ENCODE assay signal across 20 cellular contexts in genomic region chr4:3420606-3420955, GRCh38. TPM values are rescaled to one million over a fixed set of nuclear protein-coding genes. Genes with fewer than 3 reads are reported as not detected.
"Had no signal": no experiment of that assay in that cellular context is flagged by ENCODE, and none has a peak within 500 bp of the region (broad histone marks: within the 10 kb centered on the region; RNA-seq: fewer than 3 reads in every experiment).

No MANE protein-coding gene starts in this region.

- H3K4me3 Mint-ChIP-seq: activated CD4-positive, alpha-beta T cell treated with anti-CD3 and anti-CD28 coated beads, Interleukin-2, amount 10 ng/mL, durations not matched to agents 7 days and 5 days; activated naive CD4-positive, alpha-beta T cell treated with anti-CD3 and anti-CD28 coated beads, Interleukin-2, amount 10 ng/mL, durations not matched to agents 7 days and 5 days; naive thymus-derived CD4-positive, alpha-beta T cell; stimulated activated effector memory CD8-positive, alpha-beta T cell treated with anti-CD3 and anti-CD28 coated beads, Interleukin-12 subunit alpha, Interleukin-12 subunit beta, amount 100 ng/mL, for 72 hours; T-helper 2 cell treated with Interferon-gamma antibody and Interleukin-4, amounts not matched to agents 5 μg/mL and 100 μg/mL, for 36 hours had no signal

- H3K4me1 ChIP-seq: adrenal gland, esophagus squamous epithelium, tibial nerve, vagina had no signal

- H3K4me3 ChIP-seq: adrenal gland, coronary artery, esophagus squamous epithelium, tibial nerve, vagina had no signal

- H3K9me3 Mint-ChIP-seq: activated CD4-positive, alpha-beta T cell treated with anti-CD3 and anti-CD28 coated beads, Interleukin-2, amount 10 ng/mL, durations not matched to agents 7 days and 5 days; activated naive CD4-positive, alpha-beta T cell treated with anti-CD3 and anti-CD28 coated beads, Interleukin-2, amount 10 ng/mL, durations not matched to agents 7 days and 5 days; activated T-helper 2 cell treated with anti-CD3 and anti-CD28 coated beads, Interferon-gamma antibody, Interleukin-2, Interleukin-4, amounts not matched to agents 10 μg/mL and 5 μg/mL and 100 μg/mL, durations not matched to agents 14 hours and 24 hours and 36 hours; naive thymus-derived CD4-positive, alpha-beta T cell; stimulated activated effector memory CD8-positive, alpha-beta T cell treated with anti-CD3 and anti-CD28 coated beads, Interleukin-12 subunit alpha, Interleukin-12 subunit beta, amount 100 ng/mL, for 72 hours; T-helper 2 cell treated with Interferon-gamma antibody and Interleukin-4, amounts not matched to agents 5 μg/mL and 100 μg/mL, for 36 hours had no signal

- H3K27me3 Mint-ChIP-seq: activated CD4-positive, alpha-beta T cell treated with anti-CD3 and anti-CD28 coated beads, Interleukin-2, amount 10 ng/mL, durations not matched to agents 7 days and 5 days; activated naive CD4-positive, alpha-beta T cell treated with anti-CD3 and anti-CD28 coated beads, Interleukin-2, amount 10 ng/mL, durations not matched to agents 7 days and 5 days; naive thymus-derived CD4-positive, alpha-beta T cell had no signal

- H3K36me3 Mint-ChIP-seq: activated naive CD4-positive, alpha-beta T cell treated with anti-CD3 and anti-CD28 coated beads, Interleukin-2, amount 10 ng/mL, durations not matched to agents 7 days and 5 days had no signal

- DNase-seq: activated CD4-positive, alpha-beta T cell treated with anti-CD3 and anti-CD28 coated beads, Interleukin-2, amount 10 ng/mL, durations not matched to agents 7 days and 5 days; activated naive CD4-positive, alpha-beta T cell treated with anti-CD3 and anti-CD28 coated beads, Interleukin-2, amount 10 ng/mL, durations not matched to agents 7 days and 5 days; activated T-cell treated with anti-CD3 and anti-CD28 coated beads for 4 hours; adrenal gland; esophagus squamous epithelium; kidney glomerular epithelial cell; stimulated activated CD4-positive, alpha-beta T cell treated with anti-CD3 and anti-CD28 coated beads, Interleukin-12 subunit alpha, Interleukin-12 subunit beta, amount 100 ng/mL, for 4 hours had no signal

- ATAC-seq: naive thymus-derived CD4-positive, alpha-beta T cell; stimulated activated effector memory CD8-positive, alpha-beta T cell treated with anti-CD3 and anti-CD28 coated beads, Interleukin-12 subunit alpha, Interleukin-12 subunit beta, amount 100 ng/mL, for 72 hours had no signal

- H3K4me1 Mint-ChIP-seq: activated CD4-positive, alpha-beta T cell treated with anti-CD3 and anti-CD28 coated beads, Interleukin-2, amount 10 ng/mL, durations not matched to agents 7 days and 5 days; activated naive CD4-positive, alpha-beta T cell treated with anti-CD3 and anti-CD28 coated beads, Interleukin-2, amount 10 ng/mL, durations not matched to agents 7 days and 5 days; naive thymus-derived CD4-positive, alpha-beta T cell; stimulated activated effector memory CD8-positive, alpha-beta T cell treated with anti-CD3 and anti-CD28 coated beads, Interleukin-12 subunit alpha, Interleukin-12 subunit beta, amount 100 ng/mL, for 72 hours had no signal

- H3K27me3 ChIP-seq: adrenal gland, esophagus squamous epithelium, tibial nerve, vagina had no signal

- H3K27ac Mint-ChIP-seq: activated CD4-positive, alpha-beta T cell treated with anti-CD3 and anti-CD28 coated beads, Interleukin-2, amount 10 ng/mL, durations not matched to agents 7 days and 5 days; activated naive CD4-positive, alpha-beta T cell treated with anti-CD3 and anti-CD28 coated beads, Interleukin-2, amount 10 ng/mL, durations not matched to agents 7 days and 5 days; activated T-helper 2 cell treated with anti-CD3 and anti-CD28 coated beads, Interferon-gamma antibody, Interleukin-2, Interleukin-4, amounts not matched to agents 10 μg/mL and 5 μg/mL and 100 μg/mL, durations not matched to agents 14 hours and 24 hours and 36 hours; naive thymus-derived CD4-positive, alpha-beta T cell; stimulated activated effector memory CD8-positive, alpha-beta T cell treated with anti-CD3 and anti-CD28 coated beads, Interleukin-12 subunit alpha, Interleukin-12 subunit beta, amount 100 ng/mL, for 72 hours; T-helper 2 cell treated with Interferon-gamma antibody and Interleukin-4, amounts not matched to agents 5 μg/mL and 100 μg/mL, for 36 hours had no signal

- H3K27ac ChIP-seq: adrenal gland, coronary artery, esophagus squamous epithelium, tibial nerve, vagina had no signal

- H3K9me3 ChIP-seq: adrenal gland, esophagus squamous epithelium, tibial nerve, vagina had no signal

RNA-seq across cellular contexts. Expression of gene HGFAC, which starts 21.2 kb away (rescaled TPM):
- total RNA-seq: activated T-helper 2 cell treated with anti-CD3 and anti-CD28 coated beads, Interferon-gamma antibody, Interleukin-2, Interleukin-4, amounts not matched to agents 10 μg/mL and 5 μg/mL and 100 μg/mL, durations not matched to agents 14 hours and 24 hours and 36 hours; fibroblast of villous mesenchyme; mononuclear cell; subcutaneous adipose tissue; tibial nerve; vagina had no signal
- polyA plus RNA-seq: naive thymus-derived CD4-positive, alpha-beta T cell had no signal

RNA-seq across cellular contexts. Expression of gene DOK7, which starts 42.5 kb away (rescaled TPM):
- total RNA-seq: activated CD4-positive, alpha-beta T cell treated with anti-CD3 and anti-CD28 coated beads, Interleukin-2, amount 10 ng/mL, durations not matched to agents 7 days and 5 days; activated T-helper 2 cell treated with anti-CD3 and anti-CD28 coated beads, Interferon-gamma antibody, Interleukin-2, Interleukin-4, amounts not matched to agents 10 μg/mL and 5 μg/mL and 100 μg/mL, durations not matched to agents 14 hours and 24 hours and 36 hours; endothelial cell of umbilical vein; fibroblast of villous mesenchyme; glomerular endothelial cell; lung microvascular endothelial cell; naive thymus-derived CD4-positive, alpha-beta T cell; subcutaneous adipose tissue had no signal
- polyA plus RNA-seq: endothelial cell of umbilical vein; naive thymus-derived CD4-positive, alpha-beta T cell had no signal
